Comparison of ENCODE assay signal across 9 cellular contexts in genomic region chr6:56642366-56643261, GRCh38. TPM values are rescaled to one million over a fixed set of nuclear protein-coding genes. Genes with fewer than 3 reads are reported as not detected.
A peak's percentile ranks its signal among the peaks of the same experiment; 100 is the strongest.
DNase-seq lines count a peak whose midpoint lies in the region; ATAC-seq and TF ChIP-seq lines count a peak whose summit lies in the region.
"Had no signal": no experiment of that assay in that cellular context is flagged by ENCODE, and none has a peak within 500 bp of the region (broad histone marks: within the 10 kb centered on the region; RNA-seq: fewer than 3 reads in every experiment).

Gene DST (minus strand): TSS chr6:56642889.

- no peak within 1 kb of the TSS for H2AFZ ChIP-seq in HCT116 (ENCODE audit: low read depth, low read length, poor library complexity, severe bottlenecking)

- H3K9me2 ChIP-seq in HCT116 (ENCODE audit: insufficient read depth): no peaks in the 10 kb centered on the region

- no peaks in the 10 kb centered on the region for H3K27me3 ChIP-seq in HCT116 (ENCODE audit: insufficient read depth, low read length)
- no peaks in the 10 kb centered on the region for H3K27me3 ChIP-seq in right cardiac atrium (ENCODE audit: control insufficient read depth, insufficient read depth)

- TF ChIP-seq POLR2A in HCT116 (IDR thresholded peaks at IDR 0.05; ENCODE audit: borderline replicate concordance, extremely low read depth, insufficient read depth, insufficient read length): no peak

- POLR2A ChIA-PET in HCT116 (lab: Charles Lee): no interaction called here

- H3K27ac ChIP-seq in HCT116 (ENCODE audit: low read depth, low read length): peak within 1 kb of the TSS; percentile 54; the same call in 1 of the 2 replicates
- H3K27ac ChIP-seq in right cardiac atrium (ENCODE audit: low read length): no peak within 1 kb of the TSS

- RAD21 ChIA-PET in HCT116 (lab: Charles Lee; ENCODE audit: low non-redundant PET in 1 of 2, low total read pairs in 2 of 2, uncharacterized antibody in 2 of 2, unreplicated experiment in 2 of 2): no interaction called here

- H3K4me1 Mint-ChIP-seq in activated naive CD8-positive, alpha-beta T cell treated with anti-CD3 and anti-CD28 coated beads for 36 hours: no peaks in the 10 kb centered on the region
- H3K4me1 Mint-ChIP-seq: nephron had no signal

- intact Hi-C loops in HCT116 (cut with micrococcal nuclease): no loop called here
- intact Hi-C loops in right cardiac atrium (cut with DNase I): loop anchor here in 3 of 4 donors (5.0 kb wide), 3 partner anchors 50 to 210 kb away; no protein-coding TSS in a partner anchor

- H3K4me3 Mint-ChIP-seq in activated naive CD8-positive, alpha-beta T cell treated with anti-CD3 and anti-CD28 coated beads for 36 hours: no peak within 1 kb of the TSS
- H3K4me3 Mint-ChIP-seq: nephron had no signal

- peak within 1 kb of the TSS; percentile 35 for H3K4me2 ChIP-seq in HCT116 (ENCODE audit: low read length)

- peaks cover 16 to 18% of the 10 kb centered on the region in 2 experiments for H3K4me1 ChIP-seq in HCT116 (ENCODE audit: control insufficient read depth in 1 of 2, insufficient read depth in 2 of 2, low read length in 2 of 2)
- no peaks in the 10 kb centered on the region for H3K4me1 ChIP-seq in right cardiac atrium (ENCODE audit: control insufficient read depth, insufficient read depth, low read length)

- H3K9me3 Mint-ChIP-seq in activated naive CD8-positive, alpha-beta T cell treated with anti-CD3 and anti-CD28 coated beads for 36 hours: no peaks in the 10 kb centered on the region
- H3K9me3 Mint-ChIP-seq: nephron had no signal

- H3K9me3 ChIP-seq in HCT116 (ENCODE audit: control insufficient read depth in 1 of 2, insufficient read depth in 1 of 2, low read depth in 1 of 2, low read length in 2 of 2): no peaks in the 10 kb centered on the region
- H3K9me3 ChIP-seq in right cardiac atrium (ENCODE audit: control insufficient read depth, low read length): no peaks in the 10 kb centered on the region

- no peaks in the 10 kb centered on the region for H3K79me2 ChIP-seq in HCT116 (ENCODE audit: insufficient read depth, low read length)

- no TSS peak for BruUV-seq in HCT116 (replicated peaks; lab: Mats Ljungman, UMichigan)

- WGBS in right cardiac atrium: 78% methylated on average over 7 of the region's 7 CpGs

- no peak for DNase-seq in HCT116 (ENCODE audit: low read depth, low spot score)
- DNase-seq in astrocyte of the hippocampus (ENCODE audit: low read depth, low spot score): peak; percentile 90
- no peak for DNase-seq in right cardiac atrium
- DNase-seq in stromal cell of bone marrow (ENCODE audit: low read depth): peak; percentile 72
- no peak for DNase-seq in activated naive CD8-positive, alpha-beta T cell treated with anti-CD3 and anti-CD28 coated beads for 36 hours
- DNase-seq in NCI-H2107 (lab: John Stamatoyannopoulos, UW): no peak

- H3K9ac ChIP-seq in HCT116 (ENCODE audit: low read length): no peak within 1 kb of the TSS

- H3K36me3 ChIP-seq in HCT116 (ENCODE audit: control insufficient read depth in 1 of 2, insufficient read depth in 2 of 2, low read length in 2 of 2): peaks cover 11 to 27% of the 10 kb centered on the region in 2 experiments; a peak in 2 of 4 replicates

- CTCF ChIA-PET in HCT116 (lab: Charles Lee): interaction anchor here (1.0 to 1.6 kb wide), 4 partner anchors 46 to 201 kb away, joined by 3 to 4 read pairs (median 4); no protein-coding TSS in a partner anchor

- H3K4me3 ChIP-seq in HCT116 (replicated peaks in 1 of 2; ENCODE audit: low read depth in 1 of 2, low read length in 2 of 2) (no peak within 1 kb of the TSS), right cardiac atrium (ENCODE audit: low read length) (no peak within 1 kb of the TSS)

- H3K27me3 Mint-ChIP-seq in activated naive CD8-positive, alpha-beta T cell treated with anti-CD3 and anti-CD28 coated beads for 36 hours: peaks cover 3% of the 10 kb centered on the region

- peak; percentile 57; the same call in 1 of the 2 replicates for ATAC-seq in HCT116
- ATAC-seq in right cardiac atrium: peak; percentile 39 to 63
- no peak for ATAC-seq in HG02970 (IDR thresholded peaks at IDR 0.05; ENCODE audit: low FRiP score, unreplicated experiment)
- no peak for ATAC-seq in HG02678 (IDR thresholded peaks at IDR 0.05; ENCODE audit: unreplicated experiment)

- no peak for TF ChIP-seq CTCF in HCT116 (IDR thresholded peaks at IDR 0.05 in 2 of 3, conservative IDR thresholded peaks at IDR 0.05 in 1 of 3; ENCODE audit: borderline replicate concordance in 1 of 3, insufficient read depth in 1 of 3, low read depth in 2 of 3, low read length in 2 of 3)

- H3K36me3 Mint-ChIP-seq in activated naive CD8-positive, alpha-beta T cell treated with anti-CD3 and anti-CD28 coated beads for 36 hours: no peaks in the 10 kb centered on the region

- TF ChIP-seq RAD21 in HCT116 (IDR thresholded peaks at IDR 0.05; ENCODE audit: low read depth): no peak

- H4K20me1 ChIP-seq in HCT116 (ENCODE audit: insufficient read depth): no peaks in the 10 kb centered on the region

- H3K27ac Mint-ChIP-seq in activated naive CD8-positive, alpha-beta T cell treated with anti-CD3 and anti-CD28 coated beads for 36 hours: no peak within 1 kb of the TSS
- H3K27ac Mint-ChIP-seq: nephron had no signal

TF ChIP-seq in HCT116, 20 proteins besides CTCF, POLR2A, EP300 and RAD21:
- TF ChIP-seq JUND (IDR thresholded peaks at IDR 0.05) (peak; percentile 62), POLR2AphosphoS5 (IDR thresholded peaks at IDR 0.05; ENCODE audit: low read depth, low read length) (no peak), SP1 (IDR thresholded peaks at IDR 0.05; ENCODE audit: low read depth) (peak; percentile 26; the same call in 1 of the 2 replicates)

RNA-seq across cellular contexts. Expression of gene DST, which starts in this region (rescaled TPM):
- total RNA-seq in HCT116 (2021; ENCODE audit: unreplicated experiment) (144 TPM), right cardiac atrium (100 to 1,000 TPM; 193 to 308 (median 237) TPM)
- 57.7 and 68.9 TPM in 2 replicates for polyA plus RNA-seq in HCT116 (2012)
- 148 TPM for polyA plus RNA-seq in right cardiac atrium
- total RNA-seq in activated naive CD8-positive, alpha-beta T cell treated with anti-CD3 and anti-CD28 coated beads for 36 hours: 1 to 10 TPM; 1.8 to 2.9 TPM

Comparison
In these comparisons a context has a peak if more than half of its experiments do, and no peak if none do; other contexts are left out.
1. RNA of gene DST (total RNA-seq): 193 to 308 TPM in right cardiac atrium and 144 TPM in HCT116 (single experiment); 1.8 to 2.9 TPM in activated naive CD8-positive, alpha-beta T cell treated with anti-CD3 and anti-CD28 coated beads for 36 hours; every median in the first group is over 10 times any median in the second.
2. ATAC-seq: peak in HCT116 (single experiment) and right cardiac atrium (2 of 2); none in HG02970 (single experiment) and HG02678 (single experiment).
3. DNase-seq: peak in astrocyte of the hippocampus (single experiment) and stromal cell of bone marrow (single experiment); none in HCT116 (single experiment), right cardiac atrium (0 of 3), activated naive CD8-positive, alpha-beta T cell treated with anti-CD3 and anti-CD28 coated beads for 36 hours (single experiment) and NCI-H2107 (single experiment).